ENCODE assay signal across 35 cellular contexts in genomic region chr18:6798896-6799295, GRCh38.
"Had no signal": no experiment of that assay in that cellular context is flagged by ENCODE, and none has a peak within 500 bp of the region (broad histone marks: within the 10 kb centered on the region; RNA-seq: fewer than 3 reads in every experiment).

No MANE protein-coding gene starts in this region.

- H3K4me2 ChIP-seq: KMS-11 had no signal

- H3K9me3 ChIP-seq: MG63 had no signal

- H3K36me3 ChIP-seq: MG63 had no signal

- H3K9ac ChIP-seq: KMS-11 had no signal

- H3K27ac ChIP-seq: KMS-11 had no signal

- H3K4me3 ChIP-seq: MG63 had no signal

- H3K27me3 ChIP-seq: MG63 had no signal

- DNase-seq: Karpas-422, Kasumi-1, KG1, MG63, MM.1S, MV-4-11, NCI-H1048, NCI-H1092, NCI-H1092 treated with DMSO at 0.1 percent for 48 hours, NCI-H1105, NCI-H1105 treated with DMSO at 0.1 percent for 48 hours, NCI-H1417, NCI-H1417 treated with DMSO at 0.1 percent for 48 hours, NCI-H1436, NCI-H1436 treated with DMSO at 0.1 percent for 48 hours, NCI-H146, NCI-H1694, NCI-H1694 treated with DMSO at 0.1 percent for 48 hours, NCI-H187, NCI-H187 treated with DMSO at 0.1 percent for 48 hours, NCI-H1930, NCI-H2029, NCI-H2029 treated with DMSO at 0.1 percent for 48 hours, NCI-H2081, NCI-H2081 treated with DMSO at 0.1 percent for 48 hours, NCI-H2107, NCI-H2171, NCI-H2171 treated with DMSO at 0.1 percent for 48 hours, NCI-H2227 treated with DMSO at 0.1 percent for 48 hours, NCI-H226, NCI-H345, NCI-H446, NCI-H446 treated with DMSO at 0.1 percent for 48 hours, NCI-H510A had no signal
